ENCODE assay signal across 16 cellular contexts in the genomic region with DNA sequence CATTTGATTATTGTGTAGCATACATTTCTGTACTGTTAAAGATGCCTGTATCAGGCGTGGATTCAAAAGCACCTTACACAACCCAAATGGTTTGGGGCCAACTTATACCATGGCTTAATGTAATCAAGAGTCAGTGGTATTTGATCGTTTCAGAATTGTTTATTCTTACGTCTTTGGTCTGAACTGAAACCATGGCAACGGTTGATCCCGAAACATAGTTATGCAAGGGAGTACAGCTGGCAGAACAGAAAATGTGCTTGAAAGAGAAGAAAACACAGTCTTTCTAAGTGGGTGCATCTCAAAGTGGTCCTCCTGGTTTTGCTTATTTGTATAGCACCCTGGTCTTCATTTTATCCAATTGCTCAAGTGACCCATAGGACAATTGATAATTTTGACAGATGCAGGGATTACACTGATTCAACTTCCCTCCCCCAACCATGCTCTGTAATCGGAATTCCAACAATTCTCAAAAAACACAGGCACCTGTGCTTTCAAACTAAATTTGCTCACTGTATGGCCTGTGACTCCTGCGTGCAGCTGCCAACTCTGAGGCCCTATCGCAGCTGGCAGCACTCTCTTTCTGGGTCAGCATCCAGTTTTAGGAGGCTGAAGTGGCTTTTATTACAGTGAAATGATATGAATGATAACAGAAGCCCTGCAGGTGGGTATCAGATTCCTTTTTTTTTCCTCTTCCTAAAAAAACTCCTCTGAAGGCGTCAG.
DNase-seq lines count a peak whose midpoint lies in the region; ATAC-seq, FAIRE-seq and TF ChIP-seq lines count a peak whose summit lies in the region.
"Had no signal": no experiment of that assay in that cellular context is flagged by ENCODE, and none has a peak within 500 bp of the region (broad histone marks: within the 10 kb centered on the region; RNA-seq: fewer than 3 reads in every experiment).

No MANE protein-coding gene starts in this region.

- H3K9me3 ChIP-seq in HEK293 (ENCODE audit: control insufficient read depth, insufficient read depth, low read depth, low read length) = no peaks in the 10 kb centered on the region
- H3K9me3 ChIP-seq in pancreas = no peaks in the 10 kb centered on the region
- no peaks in the 10 kb centered on the region for H3K9me3 ChIP-seq in HAP-1
- H3K9me3 ChIP-seq: neutrophil had no signal

- peak; percentile 64 for DNase-seq in NCI-H2196 (lab: John Stamatoyannopoulos, UW; ENCODE audit: unreplicated experiment)
- DNase-seq in fibroblast of gingiva (ENCODE audit: low read depth) = peak; percentile 77
- peak in 1 of 6 donors; percentile 16 for DNase-seq in pancreas
- DNase-seq in HAP-1 (ENCODE audit: low spot score in 2 of 2) = no peak
- no peak for DNase-seq in cerebellum (ENCODE audit: low spot score)
- no peak for DNase-seq in NCI-H2227 (lab: John Stamatoyannopoulos, UW; ENCODE audit: unreplicated experiment)
- DNase-seq: activated CD4-positive, alpha-beta T cell treated with anti-CD3 and anti-CD28 coated beads, Interleukin-2, amount 50 U/mL, for 48 hours; activated naive CD4-positive, alpha-beta T cell; cortex of kidney; foreskin keratinocyte; NCI-H1436 treated with DMSO at 0.1 percent for 48 hours; trophoblast cell had no signal

- ATAC-seq in pancreas (peak; percentile 24 to 56 (median 42)), GM21381 (IDR thresholded peaks at IDR 0.05; ENCODE audit: unreplicated experiment) (no peak)
- ATAC-seq: foreskin keratinocyte, Panc1 had no signal

- CTCF ChIA-PET in HEK293 (lab: Yijun Ruan, JAX) = no interaction called here

- H3K27ac ChIP-seq in HEK293 (ENCODE audit: extremely low read depth, low read depth, low read length) = no peak overlapping the region
- no peak overlapping the region for H3K27ac ChIP-seq in pancreas
- H3K27ac ChIP-seq: foreskin keratinocyte, neutrophil had no signal

- intact Hi-C loops in pancreas (cut with DNase I) = no loop called here

- in situ Hi-C loops in HAP-1 (cut with MboI; ENCODE audit: low sequenced_read_pairs) = no loop called here

- H3K27me3 ChIP-seq in pancreas (no peaks in the 10 kb centered on the region), HAP-1 (ENCODE audit: low read depth) (no peaks in the 10 kb centered on the region)
- H3K27me3 ChIP-seq: foreskin keratinocyte, neutrophil had no signal

- H3K4me3 ChIP-seq in HEK293 (ENCODE audit: low read depth, low read length) (no peak overlapping the region), pancreas (no peak overlapping the region), HAP-1 (no peak overlapping the region)

- WGBS in pancreas, 2 donors = 31 to 33% methylated on average over 9 of the region's 9 CpGs

- no peak for TF ChIP-seq CTCF in HEK293 (tag by site-specific recombination; IDR thresholded peaks at IDR 0.05)
- TF ChIP-seq CTCF in pancreas (IDR thresholded peaks at IDR 0.05) = no peak

- H3K4me1 ChIP-seq in HEK293 (ENCODE audit: control insufficient read depth, insufficient read depth, low read length) (peaks cover 20% of the 10 kb centered on the region), pancreas (peaks cover 9 to 31% (median 22%) of the 10 kb centered on the region in 3 donors), HAP-1 (no peaks in the 10 kb centered on the region)
- H3K4me1 ChIP-seq: foreskin keratinocyte had no signal

- H3K36me3 ChIP-seq in HEK293 (ENCODE audit: control insufficient read depth in 2 of 2, insufficient read depth in 1 of 2, low read length in 2 of 2) = no peaks in the 10 kb centered on the region
- no peaks in the 10 kb centered on the region for H3K36me3 ChIP-seq in pancreas
- H3K36me3 ChIP-seq in HAP-1 (replicated peaks) = no peaks in the 10 kb centered on the region
- H3K36me3 ChIP-seq: neutrophil had no signal

- FAIRE-seq in pancreas (lab: Jason Lieb, UNC) = no peak

- POLR2A ChIA-PET in HEK293 (lab: Yijun Ruan, JAX) = no interaction called here

TF ChIP-seq in HEK293, 187 proteins besides CTCF, POLR2A, EP300 and RAD21:
- TF ChIP-seq, protein P1, sequence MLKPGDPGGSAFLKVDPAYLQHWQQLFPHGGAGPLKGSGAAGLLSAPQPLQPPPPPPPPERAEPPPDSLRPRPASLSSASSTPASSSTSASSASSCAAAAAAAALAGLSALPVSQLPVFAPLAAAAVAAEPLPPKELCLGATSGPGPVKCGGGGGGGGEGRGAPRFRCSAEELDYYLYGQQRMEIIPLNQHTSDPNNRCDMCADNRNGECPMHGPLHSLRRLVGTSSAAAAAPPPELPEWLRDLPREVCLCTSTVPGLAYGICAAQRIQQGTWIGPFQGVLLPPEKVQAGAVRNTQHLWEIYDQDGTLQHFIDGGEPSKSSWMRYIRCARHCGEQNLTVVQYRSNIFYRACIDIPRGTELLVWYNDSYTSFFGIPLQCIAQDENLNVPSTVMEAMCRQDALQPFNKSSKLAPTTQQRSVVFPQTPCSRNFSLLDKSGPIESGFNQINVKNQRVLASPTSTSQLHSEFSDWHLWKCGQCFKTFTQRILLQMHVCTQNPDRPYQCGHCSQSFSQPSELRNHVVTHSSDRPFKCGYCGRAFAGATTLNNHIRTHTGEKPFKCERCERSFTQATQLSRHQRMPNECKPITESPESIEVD (tag by site-specific recombination; IDR thresholded peaks at IDR 0.05) = peak; percentile 26; the same call in 1 of the 2 replicates
- TF ChIP-seq ZXDB (tag by site-specific recombination; IDR thresholded peaks at IDR 0.05) = peak; percentile 41; the same call in 1 of the 2 replicates
- peak; percentile 47 for TF ChIP-seq ZNF335 (tag by site-specific recombination; conservative IDR thresholded peaks at IDR 0.05)
- TF ChIP-seq ZNF416 (tag by site-specific recombination; IDR thresholded peaks at IDR 0.05) = no peak

Comparison
In these comparisons a context has a peak if more than half of its experiments do, and no peak if none do; other contexts are left out.
1. DNase-seq: peak in NCI-H2196 (single experiment) and fibroblast of gingiva (single experiment); none in HAP-1 (0 of 2), cerebellum (single experiment) and NCI-H2227 (single experiment).